Comparison of ENCODE assay signal across 12 cellular contexts in the genomic region with DNA sequence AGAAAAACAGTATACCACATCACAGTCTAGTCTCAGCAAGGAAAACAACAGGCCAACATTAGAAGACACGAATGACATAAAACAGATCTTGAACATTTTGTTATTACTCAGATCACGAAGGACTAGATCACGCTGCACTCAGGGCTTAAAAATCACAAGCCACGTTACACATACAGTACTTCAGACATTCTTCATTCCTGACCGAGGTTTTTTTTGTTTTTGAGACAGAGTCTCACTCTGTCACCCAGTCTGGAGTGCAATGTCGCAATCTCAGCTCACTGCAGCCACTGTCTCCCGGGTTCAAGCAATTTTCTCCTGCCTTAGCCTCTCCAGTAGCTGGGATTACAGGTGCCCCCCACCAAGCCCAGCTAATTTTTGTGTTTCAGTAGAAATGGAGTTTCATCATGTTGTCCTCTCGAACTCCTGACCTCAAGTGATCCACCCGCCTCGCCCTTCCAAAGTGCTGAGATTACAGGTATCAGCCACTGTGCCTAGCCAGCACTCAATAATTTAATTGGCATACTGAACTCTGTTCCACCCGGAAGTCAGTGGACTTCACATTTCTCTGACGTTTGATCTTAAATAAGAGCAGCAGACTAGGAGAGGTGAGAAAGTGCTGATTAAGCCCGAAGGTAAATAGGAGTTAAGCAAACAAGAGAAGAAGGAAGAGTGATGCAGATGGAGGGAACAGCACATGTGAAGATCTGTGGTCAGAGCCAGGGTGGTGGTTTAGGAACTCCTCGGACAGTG. TPM values are rescaled to one million over a fixed set of nuclear protein-coding genes. Genes with fewer than 3 reads are reported as not detected.
DNase-seq lines count a peak whose midpoint lies in the region; ATAC-seq, FAIRE-seq and TF ChIP-seq lines count a peak whose summit lies in the region.
"Had no signal": no experiment of that assay in that cellular context is flagged by ENCODE, and none has a peak within 500 bp of the region (broad histone marks: within the 10 kb centered on the region; RNA-seq: fewer than 3 reads in every experiment).

No MANE protein-coding gene starts in this region.

- H3K9ac ChIP-seq in SK-N-MC (ENCODE audit: insufficient read length) (no peak overlapping the region), HepG2 (ENCODE audit: insufficient read depth, low read depth, low read length) (no peak overlapping the region)

- H3K36me3 ChIP-seq in A673 (ENCODE audit: insufficient read depth, low read length, poor library complexity, severe bottlenecking), result peaks cover 35% of the 10 kb centered on the region
- peaks cover 23% of the 10 kb centered on the region for H3K36me3 ChIP-seq in SK-N-MC (ENCODE audit: insufficient read depth, low read length)
- H3K36me3 ChIP-seq in HepG2 (replicated peaks in 1 of 2; ENCODE audit: control insufficient read depth in 1 of 2, insufficient read depth in 2 of 2, low read length in 2 of 2), result peaks cover 17 to 29% of the 10 kb centered on the region in 2 experiments

- intact Hi-C loops in A673 (cut with micrococcal nuclease; ENCODE audit: unreplicated experiment) (no loop called here), HepG2 (cut with micrococcal nuclease; ENCODE audit: unreplicated experiment) (no loop called here)

- FAIRE-seq in HepG2 (lab: Jason Lieb, UNC), result no peak

- CTCF ChIA-PET in A673 (lab: Charles Lee) (no interaction called here), HepG2 (lab: Yijun Ruan, JAX; ENCODE audit: low intra/inter-chr PET ratio, low total read pairs) (no interaction called here)

- 75% methylated on average over 14 of the region's 14 CpGs for WGBS in HepG2 (ENCODE audit: low lambda C conversion rate)

- H3K4me1 ChIP-seq in A673 (ENCODE audit: insufficient read depth, low read length, poor library complexity, severe bottlenecking) (peaks cover 31% of the 10 kb centered on the region), HepG2 (ENCODE audit: insufficient read depth, low read length) (peaks cover 46% of the 10 kb centered on the region)

- in situ Hi-C loops in HepG2 (cut with HindIII; ENCODE audit: extremely low pct_ligation_motif_present, low pct_unique_long_range_greater_than_20kb), result no loop called here

- no peak for TF ChIP-seq RAD21 in HepG2 (CRISPR knock-in tag; IDR thresholded peaks at IDR 0.05)

- H3K9me3 ChIP-seq in A673 (ENCODE audit: low read depth, low read length, poor library complexity, severe bottlenecking) (no peaks in the 10 kb centered on the region), SK-N-MC (ENCODE audit: low read depth, low read length) (no peaks in the 10 kb centered on the region), HepG2 (ENCODE audit: low read length) (no peaks in the 10 kb centered on the region)

- DNase-seq in A673 (ENCODE audit: low spot score), result no peak
- no peak for DNase-seq in SK-N-MC (ENCODE audit: low read depth, low spot score)
- no peak for DNase-seq in HepG2 (ENCODE audit: low spot score)
- no peak for DNase-seq in NCI-H510A (lab: John Stamatoyannopoulos, UW)
- DNase-seq in cerebellar cortex (ENCODE audit: low spot score), result no peak
- DNase-seq: CD4-positive, CD25-positive, alpha-beta regulatory T cell; foreskin melanocyte; H7; NCI-H345 had no signal

- no peak for ATAC-seq in HepG2
- ATAC-seq in GM21786 (IDR thresholded peaks at IDR 0.05; ENCODE audit: unreplicated experiment), result no peak
- ATAC-seq: natural killer cell treated with Interleukin-12 subunit alpha and Interleukin-12 subunit beta and Interleukin-15 and Interleukin-18, amount 100 ng/mL, for 72 hours had no signal

- no peak overlapping the region for H3K4me2 ChIP-seq in HepG2 (ENCODE audit: low read depth, low read length)

- H4K20me1 ChIP-seq in HepG2 (ENCODE audit: insufficient read depth, low read length), result no peaks in the 10 kb centered on the region; the same call in 1 of the 2 replicates

- no peak for TF ChIP-seq CTCF in A673 (conservative IDR thresholded peaks at IDR 0.05; ENCODE audit: low read depth, low read length)
- no peak for TF ChIP-seq CTCF in HepG2 (CRISPR knock-in tag; IDR thresholded peaks at IDR 0.05)

- peak overlapping the region; percentile 8 for H3K27ac ChIP-seq in A673 (ENCODE audit: low read depth, low read length, poor library complexity, severe bottlenecking)
- H3K27ac ChIP-seq in SK-N-MC, result peak overlapping the region; percentile 75
- H3K27ac ChIP-seq in HepG2 (ENCODE audit: extremely low read length, insufficient read depth, low read length), result peak overlapping the region; percentile 22

- H2AFZ ChIP-seq in HepG2 (ENCODE audit: low read length), result no peak overlapping the region

- BruUV-seq in A673 (replicated peaks; lab: Mats Ljungman, UMichigan) (no TSS peak), HepG2 (replicated peaks; lab: Mats Ljungman, UMichigan) (no TSS peak)

- peaks cover 33% of the 10 kb centered on the region for H3K79me2 ChIP-seq in HepG2 (ENCODE audit: insufficient read depth, low read length)

- H3K4me3 ChIP-seq in A673 (ENCODE audit: low read depth, low read length, poor library complexity, severe bottlenecking), result no peak overlapping the region
- H3K4me3 ChIP-seq in SK-N-MC, result no peak overlapping the region
- no peak overlapping the region for H3K4me3 ChIP-seq in HepG2 (replicated peaks in 1 of 3; ENCODE audit: insufficient read depth in 1 of 3, low read depth in 2 of 3, low read length in 3 of 3)

- TF ChIP-seq EP300 in HepG2 (IDR thresholded peaks at IDR 0.05; ENCODE audit: low read depth in 2 of 2, low read length in 2 of 2) (no peak), HepG2 (CRISPR knock-in tag; IDR thresholded peaks at IDR 0.05; ENCODE audit: borderline replicate concordance) (no peak)

- POLR2A ChIA-PET in A673 (lab: Charles Lee; ENCODE audit: low non-redundant PET), result no interaction called here
- POLR2A ChIA-PET in HepG2 (lab: Yijun Ruan, JAX), result interaction anchor here (1.0 to 1.5 kb wide), 3 partner anchors 8 to 91 kb away, joined by 3 to 4 read pairs (median 4); no protein-coding TSS in a partner anchor

- peak in 1 of 2 experiments; percentile 8; a peak in 1 of 4 replicates for TF ChIP-seq POLR2A in HepG2 (IDR thresholded peaks at IDR 0.05; ENCODE audit: insufficient read depth in 1 of 2, low read depth in 2 of 2, low read length in 2 of 2)

- no peaks in the 10 kb centered on the region for H3K27me3 ChIP-seq in A673 (replicated peaks; ENCODE audit: insufficient read depth, low read depth, low read length, poor library complexity)
- H3K27me3 ChIP-seq in HepG2 (ENCODE audit: control insufficient read depth in 1 of 2, insufficient read depth in 2 of 2, low read length in 2 of 2), result no peaks in the 10 kb centered on the region; a peak in 1 of 5 replicates

RNA-seq across cellular contexts. Expression of a gene that starts 3.5 kb away (rescaled TPM):
- total RNA-seq in A673 (2021), result 87.4 and 90.1 TPM in 2 replicates
- total RNA-seq in HepG2 (2016; rRNA removed; fragmentation: Illumina TruSeq; extraction: Trizol), result 84.9 and 97.2 TPM in 2 replicates
- total RNA-seq in HepG2 (2016; cell fraction: cytosol; rRNA removed; fragmentation: Illumina TruSeq; extraction: Trizol; ENCODE audit: low read depth), result 24.2 and 29.1 TPM in 2 replicates
- 82.6 and 109 TPM in 2 replicates for total RNA-seq in HepG2 (2016; cell fraction: insoluble cytoplasmic fraction; rRNA removed; fragmentation: Illumina TruSeq; extraction: Trizol)
- 30.1 and 33.3 TPM in 2 replicates for total RNA-seq in HepG2 (2016; cell fraction: membrane; rRNA removed; fragmentation: Illumina TruSeq; extraction: Trizol)
- 38.1 and 38.5 TPM in 2 replicates for total RNA-seq in HepG2 (2016; cell fraction: nucleus; rRNA removed; fragmentation: Illumina TruSeq; extraction: Trizol)
- 38.2 and 41.0 TPM in 2 replicates for polyA plus RNA-seq in HepG2 (2011; rRNA removed)
- polyA plus RNA-seq in HepG2 (2011; cell fraction: cytosol; rRNA removed), result 49.9 and 54.2 TPM in 2 replicates
- polyA plus RNA-seq in HepG2 (2011; cell fraction: nucleus; rRNA removed), result 18.4 and 23.0 TPM in 2 replicates
- 27.3 and 34.0 TPM in 2 replicates for polyA plus RNA-seq in HepG2 (2012)
- polyA plus RNA-seq in HepG2 (2016; cell fraction: cytosol; fragmentation: Illumina TruSeq; extraction: Trizol; ENCODE audit: low read depth), result 20.2 and 21.5 TPM in 2 replicates
- polyA plus RNA-seq in HepG2 (2016; cell fraction: insoluble cytoplasmic fraction; fragmentation: Illumina TruSeq; extraction: Trizol; ENCODE audit: low read depth), result 98.6 and 104 TPM in 2 replicates
- 25.0 and 28.0 TPM in 2 replicates for polyA plus RNA-seq in HepG2 (2016; cell fraction: membrane; fragmentation: Illumina TruSeq; extraction: Trizol; ENCODE audit: low read depth)
- polyA plus RNA-seq in HepG2 (2016; cell fraction: nucleus; fragmentation: Illumina TruSeq; extraction: Trizol; ENCODE audit: insufficient read depth, low read depth), result 53.2 and 62.7 TPM in 2 replicates
- polyA minus RNA-seq in HepG2 (2011; rRNA and poly(A)+ RNA removed; ENCODE audit: low replicate concordance), result 73.9 and 128 TPM in 2 replicates
- 30.2 and 32.8 TPM in 2 replicates for polyA minus RNA-seq in HepG2 (2011; cell fraction: cytosol; rRNA and poly(A)+ RNA removed)
- 25.9 and 34.8 TPM in 2 replicates for polyA minus RNA-seq in HepG2 (2011; cell fraction: nucleus; rRNA and poly(A)+ RNA removed)

RNA-seq across cellular contexts. Expression of a gene that starts 3.7 kb away (rescaled TPM):
- total RNA-seq in A673 (2021) (14.6 and 16.8 TPM in 2 replicates), HepG2 (2016; rRNA removed; fragmentation: Illumina TruSeq; extraction: Trizol) (11.4 and 13.9 TPM in 2 replicates)
- 6.5 and 6.8 TPM in 2 replicates for total RNA-seq in HepG2 (2016; cell fraction: cytosol; rRNA removed; fragmentation: Illumina TruSeq; extraction: Trizol; ENCODE audit: low read depth)
- total RNA-seq in HepG2 (2016; cell fraction: insoluble cytoplasmic fraction; rRNA removed; fragmentation: Illumina TruSeq; extraction: Trizol), result 11.7 and 13.5 TPM in 2 replicates
- 8.2 and 8.9 TPM in 2 replicates for total RNA-seq in HepG2 (2016; cell fraction: membrane; rRNA removed; fragmentation: Illumina TruSeq; extraction: Trizol)
- total RNA-seq in HepG2 (2016; cell fraction: nucleus; rRNA removed; fragmentation: Illumina TruSeq; extraction: Trizol), result 11.2 and 11.7 TPM in 2 replicates
- 6.2 and 6.3 TPM in 2 replicates for polyA plus RNA-seq in HepG2 (2011; rRNA removed)
- 3.6 and 3.9 TPM in 2 replicates for polyA plus RNA-seq in HepG2 (2011; cell fraction: cytosol; rRNA removed)
- 6.3 and 8.2 TPM in 2 replicates for polyA plus RNA-seq in HepG2 (2011; cell fraction: nucleus; rRNA removed)
- polyA plus RNA-seq in HepG2 (2012), result 5.1 and 5.9 TPM in 2 replicates
- 0.99 and 1.1 TPM in 2 replicates for polyA plus RNA-seq in HepG2 (2016; cell fraction: cytosol; fragmentation: Illumina TruSeq; extraction: Trizol; ENCODE audit: low read depth)
- 8.6 and 8.7 TPM in 2 replicates for polyA plus RNA-seq in HepG2 (2016; cell fraction: insoluble cytoplasmic fraction; fragmentation: Illumina TruSeq; extraction: Trizol; ENCODE audit: low read depth)
- 2.1 and 2.5 TPM in 2 replicates for polyA plus RNA-seq in HepG2 (2016; cell fraction: membrane; fragmentation: Illumina TruSeq; extraction: Trizol; ENCODE audit: low read depth)
- 12.2 and 13.2 TPM in 2 replicates for polyA plus RNA-seq in HepG2 (2016; cell fraction: nucleus; fragmentation: Illumina TruSeq; extraction: Trizol; ENCODE audit: insufficient read depth, low read depth)
- 6.1 and 20.2 TPM in 2 replicates for polyA minus RNA-seq in HepG2 (2011; rRNA and poly(A)+ RNA removed; ENCODE audit: low replicate concordance)
- 4.1 and 6.0 TPM in 2 replicates for polyA minus RNA-seq in HepG2 (2011; cell fraction: cytosol; rRNA and poly(A)+ RNA removed)
- 8.9 and 12.2 TPM in 2 replicates for polyA minus RNA-seq in HepG2 (2011; cell fraction: nucleus; rRNA and poly(A)+ RNA removed)

RNA-seq across cellular contexts. Expression of a gene that starts 18.6 kb away (rescaled TPM):
- total RNA-seq in A673 (2021), result 0.98 and 1.1 TPM in 2 replicates
- 0.13 TPM in 1 of 2 replicates, not detected in the other for total RNA-seq in HepG2 (2016; rRNA removed; fragmentation: Illumina TruSeq; extraction: Trizol)
- total RNA-seq in HepG2 (2016; cell fraction: cytosol; rRNA removed; fragmentation: Illumina TruSeq; extraction: Trizol; ENCODE audit: low read depth), result not detected in 2 replicates
- total RNA-seq in HepG2 (2016; cell fraction: insoluble cytoplasmic fraction; rRNA removed; fragmentation: Illumina TruSeq; extraction: Trizol), result 0.11 TPM in 1 of 2 replicates, not detected in the other
- not detected in 2 replicates for total RNA-seq in HepG2 (2016; cell fraction: membrane; rRNA removed; fragmentation: Illumina TruSeq; extraction: Trizol)
- total RNA-seq in HepG2 (2016; cell fraction: nucleus; rRNA removed; fragmentation: Illumina TruSeq; extraction: Trizol), result not detected in 2 replicates
- polyA plus RNA-seq in HepG2 (2011; rRNA removed), result 0.24 TPM in 1 of 2 replicates, not detected in the other
- 0.10 and 0.13 TPM in 2 replicates for polyA plus RNA-seq in HepG2 (2011; cell fraction: cytosol; rRNA removed)
- 0.17 and 0.21 TPM in 2 replicates for polyA plus RNA-seq in HepG2 (2011; cell fraction: nucleus; rRNA removed)
- polyA plus RNA-seq in HepG2 (2012), result 1.3 and 1.4 TPM in 2 replicates
- polyA plus RNA-seq in HepG2 (2016; cell fraction: cytosol; fragmentation: Illumina TruSeq; extraction: Trizol; ENCODE audit: low read depth), result 0.08 and 0.14 TPM in 2 replicates
- polyA plus RNA-seq in HepG2 (2016; cell fraction: insoluble cytoplasmic fraction; fragmentation: Illumina TruSeq; extraction: Trizol; ENCODE audit: low read depth), result not detected in 2 replicates
- not detected in 2 replicates for polyA plus RNA-seq in HepG2 (2016; cell fraction: membrane; fragmentation: Illumina TruSeq; extraction: Trizol; ENCODE audit: low read depth)
- not detected in 2 replicates for polyA plus RNA-seq in HepG2 (2016; cell fraction: nucleus; fragmentation: Illumina TruSeq; extraction: Trizol; ENCODE audit: insufficient read depth, low read depth)
- 0.65 TPM in 1 of 2 replicates, not detected in the other for polyA minus RNA-seq in HepG2 (2011; rRNA and poly(A)+ RNA removed; ENCODE audit: low replicate concordance)
- polyA minus RNA-seq in HepG2 (2011; cell fraction: cytosol; rRNA and poly(A)+ RNA removed), result not detected in 2 replicates
- not detected in 2 replicates for polyA minus RNA-seq in HepG2 (2011; cell fraction: nucleus; rRNA and poly(A)+ RNA removed)
- total RNA-seq: CD4-positive, CD25-positive, alpha-beta regulatory T cell; natural killer cell treated with Interleukin-12 subunit alpha and Interleukin-12 subunit beta and Interleukin-15 and Interleukin-18, amount 100 ng/mL, for 72 hours; T-helper 2 cell treated with Interferon-gamma antibody and Interleukin-4, amounts not matched to agents 100 ng/mL and 5 ng/mL, for 36 hours had no signal

RNA-seq across cellular contexts. Expression of a gene that starts 42.0 kb away (rescaled TPM):
- total RNA-seq in A673 (2021) (0.41 and 1.0 TPM in 2 replicates), HepG2 (2016; rRNA removed; fragmentation: Illumina TruSeq; extraction: Trizol) (not detected in 2 replicates)
- total RNA-seq in HepG2 (2016; cell fraction: cytosol; rRNA removed; fragmentation: Illumina TruSeq; extraction: Trizol; ENCODE audit: low read depth), result 0.09 and 0.10 TPM in 2 replicates
- not detected in 2 replicates for total RNA-seq in HepG2 (2016; cell fraction: insoluble cytoplasmic fraction; rRNA removed; fragmentation: Illumina TruSeq; extraction: Trizol)
- 0.15 TPM in 1 of 2 replicates, not detected in the other for total RNA-seq in HepG2 (2016; cell fraction: membrane; rRNA removed; fragmentation: Illumina TruSeq; extraction: Trizol)
- total RNA-seq in HepG2 (2016; cell fraction: nucleus; rRNA removed; fragmentation: Illumina TruSeq; extraction: Trizol), result not detected in 2 replicates
- polyA plus RNA-seq in HepG2 (2011; rRNA removed), result 0.03 TPM in 1 of 2 replicates, not detected in the other
- polyA plus RNA-seq in HepG2 (2011; cell fraction: cytosol; rRNA removed), result not detected in 2 replicates
- polyA plus RNA-seq in HepG2 (2011; cell fraction: nucleus; rRNA removed), result not detected in 2 replicates
- 0.13 and 0.15 TPM in 2 replicates for polyA plus RNA-seq in HepG2 (2012)
- polyA plus RNA-seq in HepG2 (2016; cell fraction: cytosol; fragmentation: Illumina TruSeq; extraction: Trizol; ENCODE audit: low read depth), result not detected in 2 replicates
- not detected in 2 replicates for polyA plus RNA-seq in HepG2 (2016; cell fraction: insoluble cytoplasmic fraction; fragmentation: Illumina TruSeq; extraction: Trizol; ENCODE audit: low read depth)
- not detected in 2 replicates for polyA plus RNA-seq in HepG2 (2016; cell fraction: membrane; fragmentation: Illumina TruSeq; extraction: Trizol; ENCODE audit: low read depth)
- polyA plus RNA-seq in HepG2 (2016; cell fraction: nucleus; fragmentation: Illumina TruSeq; extraction: Trizol; ENCODE audit: insufficient read depth, low read depth), result not detected in 2 replicates
- polyA minus RNA-seq in HepG2 (2011; rRNA and poly(A)+ RNA removed; ENCODE audit: low replicate concordance), result 0.05 TPM in 1 of 2 replicates, not detected in the other
- polyA minus RNA-seq in HepG2 (2011; cell fraction: cytosol; rRNA and poly(A)+ RNA removed), result not detected in 2 replicates
- polyA minus RNA-seq in HepG2 (2011; cell fraction: nucleus; rRNA and poly(A)+ RNA removed), result not detected in 2 replicates
- total RNA-seq: CD4-positive, CD25-positive, alpha-beta regulatory T cell; H7; T-helper 2 cell treated with Interferon-gamma antibody and Interleukin-4, amounts not matched to agents 100 ng/mL and 5 ng/mL, for 36 hours had no signal
- polyA plus RNA-seq: CD4-positive, CD25-positive, alpha-beta regulatory T cell had no signal

RNA-seq across cellular contexts. Expression of a gene that starts 46.4 kb away (rescaled TPM):
- total RNA-seq in A673 (2021) (118 and 119 TPM in 2 replicates), HepG2 (2016; rRNA removed; fragmentation: Illumina TruSeq; extraction: Trizol) (71.4 and 103 TPM in 2 replicates)
- 34.6 and 40.9 TPM in 2 replicates for total RNA-seq in HepG2 (2016; cell fraction: cytosol; rRNA removed; fragmentation: Illumina TruSeq; extraction: Trizol; ENCODE audit: low read depth)
- 68.8 and 97.8 TPM in 2 replicates for total RNA-seq in HepG2 (2016; cell fraction: insoluble cytoplasmic fraction; rRNA removed; fragmentation: Illumina TruSeq; extraction: Trizol)
- total RNA-seq in HepG2 (2016; cell fraction: membrane; rRNA removed; fragmentation: Illumina TruSeq; extraction: Trizol), result 110 and 126 TPM in 2 replicates
- 55.1 and 65.4 TPM in 2 replicates for total RNA-seq in HepG2 (2016; cell fraction: nucleus; rRNA removed; fragmentation: Illumina TruSeq; extraction: Trizol)
- 112 and 115 TPM in 2 replicates for polyA plus RNA-seq in HepG2 (2011; rRNA removed)
- 113 and 122 TPM in 2 replicates for polyA plus RNA-seq in HepG2 (2011; cell fraction: cytosol; rRNA removed)
- 110 and 112 TPM in 2 replicates for polyA plus RNA-seq in HepG2 (2011; cell fraction: nucleus; rRNA removed)
- 80.4 and 124 TPM in 2 replicates for polyA plus RNA-seq in HepG2 (2012)
- polyA plus RNA-seq in HepG2 (2016; cell fraction: cytosol; fragmentation: Illumina TruSeq; extraction: Trizol; ENCODE audit: low read depth), result 68.3 and 68.8 TPM in 2 replicates
- polyA plus RNA-seq in HepG2 (2016; cell fraction: insoluble cytoplasmic fraction; fragmentation: Illumina TruSeq; extraction: Trizol; ENCODE audit: low read depth), result 137 and 157 TPM in 2 replicates
- polyA plus RNA-seq in HepG2 (2016; cell fraction: membrane; fragmentation: Illumina TruSeq; extraction: Trizol; ENCODE audit: low read depth), result 130 and 160 TPM in 2 replicates
- polyA plus RNA-seq in HepG2 (2016; cell fraction: nucleus; fragmentation: Illumina TruSeq; extraction: Trizol; ENCODE audit: insufficient read depth, low read depth), result 103 and 117 TPM in 2 replicates
- polyA minus RNA-seq in HepG2 (2011; rRNA and poly(A)+ RNA removed; ENCODE audit: low replicate concordance), result 67.1 and 79.8 TPM in 2 replicates
- 86.8 and 115 TPM in 2 replicates for polyA minus RNA-seq in HepG2 (2011; cell fraction: cytosol; rRNA and poly(A)+ RNA removed)
- polyA minus RNA-seq in HepG2 (2011; cell fraction: nucleus; rRNA and poly(A)+ RNA removed), result 84.1 and 87.9 TPM in 2 replicates

Comparison
In these comparisons a context has a peak if more than half of its experiments do, and no peak if none do; other contexts are left out.
1. H3K27ac ChIP-seq: peak in every context shown above with its lines; median percentile 75 in SK-N-MC; 22 in HepG2; 8 in A673.